10 cellular contexts compared by ENCODE assay signal in the genomic region with DNA sequence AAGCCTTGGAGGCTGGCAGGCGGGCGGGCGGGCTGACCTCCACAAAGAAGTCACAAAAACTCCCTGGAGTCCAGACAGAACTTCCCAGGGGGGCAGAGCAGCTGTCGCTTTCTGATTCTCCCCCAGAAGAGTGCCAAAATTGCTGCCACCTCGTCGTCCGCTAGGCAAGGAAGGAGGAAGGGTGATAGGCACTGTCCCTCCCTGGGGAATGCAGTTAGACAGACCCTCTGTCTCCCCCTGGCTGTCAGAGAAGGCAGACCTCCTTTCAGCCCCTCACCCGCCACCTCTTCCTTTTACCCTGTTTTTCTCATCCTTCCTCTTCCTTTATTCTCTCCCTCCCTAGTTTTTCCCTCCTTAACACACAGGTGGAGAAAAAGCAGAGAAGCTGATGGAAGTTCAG. TPM values are rescaled to one million over a fixed set of nuclear protein-coding genes. Genes with fewer than 3 reads are reported as not detected.
DNase-seq lines count a peak whose midpoint lies in the region; ATAC-seq, FAIRE-seq and TF ChIP-seq lines count a peak whose summit lies in the region.
"Had no signal": no experiment of that assay in that cellular context is flagged by ENCODE, and none has a peak within 500 bp of the region (broad histone marks: within the 10 kb centered on the region; RNA-seq: fewer than 3 reads in every experiment).

No MANE protein-coding gene starts in this region.

- no peak for TF ChIP-seq EP300 in SK-N-SH (IDR thresholded peaks at IDR 0.05; ENCODE audit: borderline replicate concordance in 1 of 2, low read depth in 1 of 2, low read length in 1 of 2)

- H3K79me2 ChIP-seq in H9 (ENCODE audit: insufficient read depth, low read length): no peaks in the 10 kb centered on the region
- no peaks in the 10 kb centered on the region for H3K79me2 ChIP-seq in SK-N-SH (ENCODE audit: insufficient read depth)

- no peak overlapping the region for H2BK15ac ChIP-seq in H9 (ENCODE audit: low read depth, low read length)

- no peak overlapping the region for H3K56ac ChIP-seq in H9 (ENCODE audit: insufficient read length, low read depth, low read length)

- peaks cover 44 to 49% of the 10 kb centered on the region in 2 experiments for H3K4me1 Mint-ChIP-seq in H9

- H4K8ac ChIP-seq in H9 (replicated peaks; ENCODE audit: insufficient read length, low read depth, low read length): no peak overlapping the region

- peak; percentile 34; the same call in 1 of the 2 replicates for TF ChIP-seq RAD21 in SK-N-SH (IDR thresholded peaks at IDR 0.05; ENCODE audit: low read length)

- H2AK5ac ChIP-seq in H9 (ENCODE audit: insufficient read length, low read length): no peak overlapping the region

- no peak overlapping the region for H3K18ac ChIP-seq in H9 (ENCODE audit: insufficient read length, low read depth, low read length)

- no peak overlapping the region for H3T11ph ChIP-seq in H9 (ENCODE audit: low read length)

- H2BK5ac ChIP-seq in H9 (ENCODE audit: insufficient read length, low read length): no peak overlapping the region

- no peak overlapping the region for H2AFZ ChIP-seq in H9 (ENCODE audit: low read length)
- H2AFZ ChIP-seq in SK-N-SH (ENCODE audit: low read depth): no peak overlapping the region

- H3K4me2 ChIP-seq in H9 (ENCODE audit: insufficient read depth, insufficient read length, low read length) (no peak overlapping the region), SK-N-SH (no peak overlapping the region)

- H3K4me3 Mint-ChIP-seq in H9: no peak overlapping the region

- no peaks in the 10 kb centered on the region for H3K9me3 ChIP-seq in H9 (ENCODE audit: control insufficient read depth, low read depth, low read length)
- H3K9me3 ChIP-seq in SK-N-SH: no peaks in the 10 kb centered on the region
- H3K9me3 ChIP-seq in small intestine (ENCODE audit: control insufficient read depth, low read depth): no peaks in the 10 kb centered on the region
- H3K9me3 ChIP-seq: heart right ventricle had no signal

- CTCF ChIA-PET in SK-N-SH (lab: Yijun Ruan, JAX): interaction anchor here (0.5 to 1.2 kb wide), 5 partner anchors 7 to 101 kb away, joined by 3 to 4 read pairs (median 4); no protein-coding TSS in a partner anchor

- no peaks in the 10 kb centered on the region for H3F3A ChIP-seq in SK-N-SH (replicated peaks; ENCODE audit: insufficient read depth)

- FAIRE-seq in D721Med (lab: Jason Lieb, UNC) (no peak), small intestine (lab: Jason Lieb, UNC) (no peak)

- H3K36me3 Mint-ChIP-seq in H9 (ENCODE audit: insufficient read depth in 1 of 3, low read depth in 3 of 3): peaks cover 0 to 6% (median 0%) of the 10 kb centered on the region in 3 experiments; a peak in 2 of 7 replicates

- H4K20me1 ChIP-seq in H9 (ENCODE audit: control insufficient read depth, insufficient read depth, insufficient read length) (no peaks in the 10 kb centered on the region), SK-N-SH (ENCODE audit: insufficient read depth) (no peaks in the 10 kb centered on the region)

- no peak overlapping the region for H3K14ac ChIP-seq in H9 (ENCODE audit: insufficient read depth, low read length)

- peaks cover 23% of the 10 kb centered on the region for H3K27me3 Mint-ChIP-seq in H9 (ENCODE audit: low read depth)

- no peak overlapping the region for H3K9ac ChIP-seq in H9 (ENCODE audit: extremely low read depth, insufficient read length, low read length)
- H3K9ac ChIP-seq in SK-N-SH: no peak overlapping the region

- TF ChIP-seq CTCF in D721Med (IDR thresholded peaks at IDR 0.05; ENCODE audit: insufficient read depth, missing control alignments) (peak; percentile 52), H9 (conservative IDR thresholded peaks at IDR 0.05) (peak; percentile 87), SK-N-SH (IDR thresholded peaks at IDR 0.05) (peak; percentile 55)

- DNase-seq in D721Med (ENCODE audit: insufficient read length, low spot score) (no peak), H9 (peak; percentile 79), SK-N-SH (peak; percentile 52), kidney tubule cell (ENCODE audit: low spot score) (peak; percentile 9), small intestine (no peak), middle frontal gyrus (ENCODE audit: extremely low spot score, low spot score) (no peak)
- no peak for DNase-seq in stimulated activated CD4-positive, alpha-beta T cell treated with anti-CD3 and anti-CD28 coated beads, Interleukin-4, amount 100 ng/mL, for 1 hour
- DNase-seq: activated T-cell treated with anti-CD3 and anti-CD28 coated beads for 4 hours, heart right ventricle had no signal

- H3K79me1 ChIP-seq in H9 (ENCODE audit: insufficient read depth, low read depth, low read length, poor library complexity, severe bottlenecking): no peaks in the 10 kb centered on the region

- H3K27me3 ChIP-seq in H9 (ENCODE audit: insufficient read depth, low read length) (no peaks in the 10 kb centered on the region), SK-N-SH (ENCODE audit: insufficient read depth) (peaks cover 37% of the 10 kb centered on the region; the same call in 1 of the 2 replicates), small intestine (ENCODE audit: control insufficient read depth in 2 of 2, insufficient read depth in 2 of 2, low read length in 2 of 2) (peaks cover 0 to 4% of the 10 kb centered on the region in 2 donors)

- H3K9me2 ChIP-seq in SK-N-SH: no peaks in the 10 kb centered on the region

- no peak overlapping the region for H2BK12ac ChIP-seq in H9 (ENCODE audit: insufficient read length, low read depth, low read length)

- no peak overlapping the region for H3K4ac ChIP-seq in H9 (ENCODE audit: low read depth, low read length)

- no peak overlapping the region for H3K27ac ChIP-seq in H9 (ENCODE audit: insufficient read length, low read depth, low read length)
- no peak overlapping the region for H3K27ac ChIP-seq in SK-N-SH (ENCODE audit: low read depth in 2 of 2, low read length in 1 of 2)
- H3K27ac ChIP-seq in small intestine (ENCODE audit: low read depth in 1 of 2, low read length in 1 of 2): no peak overlapping the region
- H3K27ac ChIP-seq: heart right ventricle had no signal

- no peak overlapping the region for H2BK120ac ChIP-seq in H9 (ENCODE audit: low read depth, low read length, poor library complexity, severe bottlenecking)

- WGBS in H9 (ENCODE audit: extremely low coverage, insufficient read length, low lambda C conversion rate): no CpG with 5 or more reads among the region's 8 CpGs
- 44% methylated on average over 4 of the region's 8 CpGs for WGBS in SK-N-SH (ENCODE audit: low lambda C conversion rate)
- 73 to 94% (median 79%) methylated on average over 5 to 8 of the region's 8 CpGs for WGBS in small intestine, 3 donors

- H3K4me1 ChIP-seq in H9 (ENCODE audit: insufficient read depth, low read length) (peaks cover 12% of the 10 kb centered on the region), SK-N-SH (ENCODE audit: control insufficient read depth in 1 of 2, insufficient read depth in 2 of 2, low read depth in 1 of 2, low read length in 1 of 2) (no peaks in the 10 kb centered on the region), small intestine (ENCODE audit: control insufficient read depth in 2 of 2, insufficient read depth in 1 of 2, low read depth in 1 of 2, low read length in 1 of 2) (no peaks in the 10 kb centered on the region)

- H3K36me3 ChIP-seq in SK-N-SH (replicated peaks in 1 of 2; ENCODE audit: control insufficient read depth in 1 of 2, insufficient read depth in 2 of 2, low read length in 1 of 2) (no peaks in the 10 kb centered on the region), small intestine (ENCODE audit: control insufficient read depth in 2 of 2, insufficient read depth in 2 of 2, low read length in 2 of 2) (no peaks in the 10 kb centered on the region)
- H3K36me3 ChIP-seq: heart right ventricle had no signal

- no peak overlapping the region for H3K27ac Mint-ChIP-seq in H9

- no peak overlapping the region for H4K91ac ChIP-seq in H9 (ENCODE audit: insufficient read length, low read depth, low read length)

- no peak for ATAC-seq in GM19023 (IDR thresholded peaks at IDR 0.05; ENCODE audit: unreplicated experiment)
- ATAC-seq: heart right ventricle had no signal

- POLR2A ChIA-PET in SK-N-SH (lab: Yijun Ruan, JAX): no interaction called here

- no peaks in the 10 kb centered on the region; a peak in 2 of 5 replicates for H3K9me3 Mint-ChIP-seq in H9

- H3K4me3 ChIP-seq in SK-N-SH (ENCODE audit: low read depth in 2 of 2, low read length in 1 of 2) (peak overlapping the region in 1 of 2 experiments; percentile 37; a peak in 1 of 4 replicates), small intestine (ENCODE audit: low read depth in 1 of 2, low read length in 2 of 2) (no peak overlapping the region)
- H3K4me3 ChIP-seq: heart right ventricle had no signal

- H3K23ac ChIP-seq in H9 (ENCODE audit: insufficient read length, low read depth, low read length): no peak overlapping the region

- H3K23me2 ChIP-seq in H9 (ENCODE audit: insufficient read length, low read depth, low read length, poor library complexity, severe bottlenecking): no peaks in the 10 kb centered on the region

- no peak overlapping the region for H2BK20ac ChIP-seq in H9 (ENCODE audit: low read depth, low read length, poor library complexity, severe bottlenecking)

- no peak overlapping the region for H4K5ac ChIP-seq in H9 (ENCODE audit: insufficient read length, low read depth, low read length)

TF ChIP-seq in SK-N-SH, 30 proteins besides CTCF, POLR2A, EP300 and RAD21:
- TF ChIP-seq POLR2AphosphoS5 (IDR thresholded peaks at IDR 0.05; ENCODE audit: low read depth, low read length) (no peak), RFX5 (IDR thresholded peaks at IDR 0.05; ENCODE audit: low read length) (no peak), TEAD4 (IDR thresholded peaks at IDR 0.05; ENCODE audit: borderline replicate concordance, insufficient read depth) (no peak), MEF2A (IDR thresholded peaks at IDR 0.05; ENCODE audit: borderline replicate concordance, low read depth) (no peak), CHD2 (IDR thresholded peaks at IDR 0.05; ENCODE audit: low read length, partially characterized antibody) (no peak), FOXM1 (IDR thresholded peaks at IDR 0.05; ENCODE audit: low read depth) (no peak), RXRA (IDR thresholded peaks at IDR 0.05; ENCODE audit: borderline replicate concordance, low read depth) (no peak)
- TF ChIP-seq, protein P1, sequence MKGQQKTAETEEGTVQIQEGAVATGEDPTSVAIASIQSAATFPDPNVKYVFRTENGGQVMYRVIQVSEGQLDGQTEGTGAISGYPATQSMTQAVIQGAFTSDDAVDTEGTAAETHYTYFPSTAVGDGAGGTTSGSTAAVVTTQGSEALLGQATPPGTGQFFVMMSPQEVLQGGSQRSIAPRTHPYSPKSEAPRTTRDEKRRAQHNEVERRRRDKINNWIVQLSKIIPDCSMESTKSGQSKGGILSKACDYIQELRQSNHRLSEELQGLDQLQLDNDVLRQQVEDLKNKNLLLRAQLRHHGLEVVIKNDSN (IDR thresholded peaks at IDR 0.05; ENCODE audit: borderline replicate concordance, low read depth): no peak

RNA-seq across cellular contexts. Expression of a gene that starts 18.7 kb away (rescaled TPM):
- total RNA-seq in H9 (2021): 0.02 and 0.13 TPM in 2 replicates
- polyA plus RNA-seq in SK-N-SH (2012; rRNA removed) (not detected in 2 replicates), small intestine (under 1 TPM in 2 of 3 donors, not detected in 1; under 0.01 to 0.06 TPM)
- polyA plus RNA-seq in SK-N-SH (2012; cell fraction: cytosol; rRNA removed): not detected in 2 replicates
- not detected in 2 replicates for polyA plus RNA-seq in SK-N-SH (2012; cell fraction: nucleus; rRNA removed)

Comparison
In these comparisons a context has a peak if more than half of its experiments do, and no peak if none do; other contexts are left out.
1. DNase-seq: peak in H9 (single experiment), SK-N-SH (single experiment) and kidney tubule cell (single experiment); none in D721Med (single experiment), stimulated activated CD4-positive, alpha-beta T cell treated with anti-CD3 and anti-CD28 coated beads, Interleukin-4, amount 100 ng/mL, for 1 hour (single experiment), small intestine (single experiment) and middle frontal gyrus (single experiment).
2. Peak in every context shown above with its lines, with median percentiles within 50 percentile points of each other: CTCF ChIP-seq.